ENCODE assay signal across 8 cellular contexts in genomic region chr10:84540022-84540616, GRCh38.
DNase-seq lines count a peak whose midpoint lies in the region; ATAC-seq and TF ChIP-seq lines count a peak whose summit lies in the region.

No MANE protein-coding gene starts in this region.

- no peaks in the 10 kb centered on the region for H3K9me3 ChIP-seq in adrenal gland (replicated peaks in 1 of 3)

- intact Hi-C loops in adrenal gland (cut with DNase I) = loop anchor here in 1 of 2 donors (5.0 kb wide), 1 partner anchor 1837 kb away; no protein-coding TSS in a partner anchor

- WGBS in adrenal gland, 4 donors = 0 to 44% (median 29%) methylated on average over 2 to 8 of the region's 8 CpGs

- peak overlapping the region; percentile 83 for H3K27ac ChIP-seq in ACC112 (ENCODE audit: low read depth, low read length)
- no peak overlapping the region for H3K27ac ChIP-seq in adrenal gland

- no peaks in the 10 kb centered on the region for H3K27me3 ChIP-seq in ACC112 (ENCODE audit: insufficient read depth, low read length)
- peaks cover 13% of the 10 kb centered on the region for H3K27me3 ChIP-seq in adrenal gland

- no peak for TF ChIP-seq POLR2A in adrenal gland (IDR thresholded peaks at IDR 0.05)

- peak; percentile 22 for ATAC-seq in GM21423 (IDR thresholded peaks at IDR 0.05; ENCODE audit: unreplicated experiment)

- H3K36me3 ChIP-seq in ACC112 (ENCODE audit: insufficient read depth, low read length) = no peaks in the 10 kb centered on the region
- no peaks in the 10 kb centered on the region for H3K36me3 ChIP-seq in adrenal gland (replicated peaks in 1 of 2)

- H3K4me1 ChIP-seq in ACC112 (ENCODE audit: control insufficient read depth, insufficient read depth, low read length, unreplicated experiment) (peaks cover 31% of the 10 kb centered on the region), adrenal gland (replicated peaks in 1 of 2) (peaks cover 5 to 6% of the 10 kb centered on the region in 2 donors)

- H2AFZ ChIP-seq in ACC112 (ENCODE audit: low read length, unreplicated experiment) = peak overlapping the region; percentile 18

- no peaks in the 10 kb centered on the region for H3K79me2 ChIP-seq in ACC112 (ENCODE audit: control insufficient read depth, insufficient read depth, low read length, unreplicated experiment)

- no peak for TF ChIP-seq CTCF in epithelial cell of esophagus (IDR thresholded peaks at IDR 0.05; ENCODE audit: insufficient read depth, low read depth, low read length, missing control alignments)
- no peak for TF ChIP-seq CTCF in adrenal gland (IDR thresholded peaks at IDR 0.05)

- peak overlapping the region; percentile 65 for H3K4me3 ChIP-seq in ACC112 (ENCODE audit: low read depth, low read length)
- no peak overlapping the region for H3K4me3 ChIP-seq in epithelial cell of esophagus (ENCODE audit: low read length)
- H3K4me3 ChIP-seq in adrenal gland = no peak overlapping the region

- DNase-seq in LoVo (ENCODE audit: low spot score) (peak; percentile 37), epithelial cell of esophagus (ENCODE audit: low read depth) (peak; percentile 78), adrenal gland (no peak), putamen (ENCODE audit: low spot score) (no peak), NCI-H774 (lab: John Stamatoyannopoulos, UW) (no peak), NCI-H2171 (lab: John Stamatoyannopoulos, UW) (no peak)

Comparison
In these comparisons a context has a peak if more than half of its experiments do, and no peak if none do; other contexts are left out.
1. DNase-seq: peak in LoVo (single experiment) and epithelial cell of esophagus (single experiment); none in adrenal gland (0 of 7), putamen (single experiment), NCI-H774 (single experiment) and NCI-H2171 (single experiment).